8 cellular contexts compared by ENCODE assay signal in the genomic region with DNA sequence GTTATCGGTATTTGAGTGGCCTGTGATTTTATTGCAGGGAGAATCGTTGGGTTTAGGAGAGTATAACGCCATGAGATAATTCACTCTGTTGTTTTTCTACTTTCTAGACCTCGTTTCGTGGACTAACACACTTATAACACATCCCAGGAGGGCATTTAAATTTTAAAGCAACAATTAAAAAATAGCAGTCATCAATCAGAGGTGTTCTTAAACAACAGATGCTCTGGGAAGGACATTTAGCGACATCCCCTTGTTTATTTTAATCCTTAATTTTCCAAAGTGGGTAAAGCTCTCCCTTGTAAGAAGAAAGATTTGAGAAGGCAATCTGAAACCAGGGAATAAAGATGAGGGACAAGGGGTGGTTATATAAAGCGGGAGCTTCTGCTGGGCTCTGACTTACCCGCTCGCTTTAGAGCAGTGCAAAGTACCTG. TPM values are rescaled to one million over a fixed set of nuclear protein-coding genes. Genes with fewer than 3 reads are reported as not detected.
A peak's percentile ranks its signal among the peaks of the same experiment; 100 is the strongest.
DNase-seq lines count a peak whose midpoint lies in the region; ATAC-seq, FAIRE-seq and TF ChIP-seq lines count a peak whose summit lies in the region.

No MANE protein-coding gene starts in this region.

- H3K4me3 Mint-ChIP-seq in CD8-positive, alpha-beta memory T cell, result no peak overlapping the region

- no peak for TF ChIP-seq CTCF in breast epithelium (IDR thresholded peaks at IDR 0.05)
- no peak for TF ChIP-seq CTCF in keratinocyte (optimal IDR thresholded peaks at IDR 0.05 in 1 of 3, IDR thresholded peaks at IDR 0.05 in 1 of 3, conservative IDR thresholded peaks at IDR 0.05 in 1 of 3; ENCODE audit: extremely low read depth in 1 of 3, insufficient read depth in 2 of 3, low read length in 3 of 3)
- no peak for TF ChIP-seq CTCF in smooth muscle cell (IDR thresholded peaks at IDR 0.05; ENCODE audit: borderline replicate concordance, insufficient read depth, poor library complexity, severe bottlenecking)

- DNase-seq in breast epithelium (ENCODE audit: low spot score in 2 of 2) (no peak), keratinocyte (ENCODE audit: low read depth, low spot score) (no peak), smooth muscle cell (lab: John Stamatoyannopoulos, UW; ENCODE audit: unreplicated experiment) (no peak), 8988T (no peak), SW 1271 (lab: John Stamatoyannopoulos, UW) (no peak)
- DNase-seq in CD8-positive, alpha-beta memory T cell, result no peak

- H3K27me3 ChIP-seq in HUES64 (ENCODE audit: insufficient read depth, low read length) (no peaks in the 10 kb centered on the region), breast epithelium (no peaks in the 10 kb centered on the region), keratinocyte (ENCODE audit: control insufficient read depth, extremely low read depth, insufficient read depth, low read length) (no peaks in the 10 kb centered on the region), smooth muscle cell (ENCODE audit: low read depth) (no peaks in the 10 kb centered on the region)
- no peaks in the 10 kb centered on the region for H3K27me3 ChIP-seq in CD8-positive, alpha-beta memory T cell (ENCODE audit: insufficient read depth, low read length, poor library complexity, severe bottlenecking)

- no peak overlapping the region for H3K27ac Mint-ChIP-seq in CD8-positive, alpha-beta memory T cell

- H3F3A ChIP-seq in smooth muscle cell (ENCODE audit: low read depth), result peaks cover 9% of the 10 kb centered on the region

- WGBS in HUES64, result 30% methylated on average over 6 of the region's 9 CpGs
- WGBS in smooth muscle cell (ENCODE audit: low lambda C conversion rate), result 36% methylated on average over 9 of the region's 9 CpGs

- H3K36me3 ChIP-seq in HUES64 (ENCODE audit: insufficient read depth, low read length) (peaks cover 22% of the 10 kb centered on the region), breast epithelium (no peaks in the 10 kb centered on the region), keratinocyte (ENCODE audit: control insufficient read depth in 2 of 2, extremely low read depth in 1 of 2, insufficient read depth in 2 of 2, low read length in 2 of 2) (no peaks in the 10 kb centered on the region), smooth muscle cell (ENCODE audit: low read depth) (no peaks in the 10 kb centered on the region)
- no peaks in the 10 kb centered on the region for H3K36me3 ChIP-seq in CD8-positive, alpha-beta memory T cell (ENCODE audit: insufficient read depth, low read length)

- H3K9me1 ChIP-seq in keratinocyte (ENCODE audit: control insufficient read depth, extremely low read depth, insufficient read depth, low read length), result no peaks in the 10 kb centered on the region

- H3K27me3 Mint-ChIP-seq in CD8-positive, alpha-beta memory T cell, result peaks cover 15 to 18% of the 10 kb centered on the region in 2 donors

- H2AFZ ChIP-seq in keratinocyte (ENCODE audit: control insufficient read depth, low read length) (peak overlapping the region; percentile 7), smooth muscle cell (ENCODE audit: low read depth) (peak overlapping the region; percentile 19)

- peaks cover 0 to 5% (median 2%) of the 10 kb centered on the region in 5 donors for H3K9me3 Mint-ChIP-seq in CD8-positive, alpha-beta memory T cell

- dilution Hi-C loops in keratinocyte (cut with MboI; ENCODE audit: extremely low pct_ligation_motif_present, low sequenced_read_pairs), result no loop called here

- H3K9ac ChIP-seq in HUES64 (ENCODE audit: low read depth, low read length) (no peak overlapping the region), keratinocyte (ENCODE audit: control insufficient read depth, extremely low read depth, insufficient read depth, low read length) (no peak overlapping the region), smooth muscle cell (ENCODE audit: low read depth) (peak overlapping the region; percentile 15)

- no peaks in the 10 kb centered on the region for H3K36me3 Mint-ChIP-seq in CD8-positive, alpha-beta memory T cell

- H3K27ac ChIP-seq in HUES64 (ENCODE audit: low read depth, low read length) (no peak overlapping the region), breast epithelium (peak overlapping the region; percentile 48 to 74), keratinocyte (ENCODE audit: control insufficient read depth, insufficient read depth, low read length) (no peak overlapping the region), smooth muscle cell (ENCODE audit: low read depth) (no peak overlapping the region)
- H3K27ac ChIP-seq in CD8-positive, alpha-beta memory T cell (ENCODE audit: low read depth, low read length), result no peak overlapping the region

- POLR2A ChIA-PET in CD8-positive, alpha-beta memory T cell (lab: Charles Lee), result no interaction called here

- CTCF ChIA-PET in CD8-positive, alpha-beta memory T cell (lab: Charles Lee), result no interaction called here

- H3K4me1 Mint-ChIP-seq in CD8-positive, alpha-beta memory T cell, result peaks cover 2 to 7% (median 6%) of the 10 kb centered on the region in 3 donors

- intact Hi-C loops in breast epithelium (cut with DNase I; ENCODE audit: low total_unique reads), result no loop called here

- no peak for FAIRE-seq in keratinocyte (lab: Jason Lieb, UNC)

- no peak for ATAC-seq in GM19467 (IDR thresholded peaks at IDR 0.05; ENCODE audit: unreplicated experiment)

- H3K9me3 ChIP-seq in HUES64 (ENCODE audit: insufficient read depth, low read depth, low read length) (no peaks in the 10 kb centered on the region), breast epithelium (no peaks in the 10 kb centered on the region), keratinocyte (ENCODE audit: control insufficient read depth, low read depth, low read length) (no peaks in the 10 kb centered on the region), smooth muscle cell (replicated peaks; ENCODE audit: low read depth) (no peaks in the 10 kb centered on the region)
- H3K9me3 ChIP-seq in CD8-positive, alpha-beta memory T cell (ENCODE audit: low read length), result no peaks in the 10 kb centered on the region

- H3K4me3 ChIP-seq in HUES64 (ENCODE audit: low read length), result peak overlapping the region; percentile 94
- H3K4me3 ChIP-seq in breast epithelium, result peak overlapping the region; percentile 56 to 90 (median 79)
- peak overlapping the region in 1 of 3 experiments; percentile 16 for H3K4me3 ChIP-seq in keratinocyte (ENCODE audit: control insufficient read depth in 2 of 3, extremely low read depth in 1 of 3, insufficient read depth in 2 of 3, low read depth in 1 of 3, low read length in 3 of 3)
- H3K4me3 ChIP-seq in smooth muscle cell, result peak overlapping the region; percentile 71
- H3K4me3 ChIP-seq in CD8-positive, alpha-beta memory T cell (ENCODE audit: low read length), result no peak overlapping the region

- H4K20me1 ChIP-seq in keratinocyte (ENCODE audit: control insufficient read depth, extremely low read depth, insufficient read depth, low read length), result no peaks in the 10 kb centered on the region
- H4K20me1 ChIP-seq in smooth muscle cell (ENCODE audit: low read depth), result no peaks in the 10 kb centered on the region

- TF ChIP-seq POLR2A in breast epithelium (IDR thresholded peaks at IDR 0.05), result no peak

- peak overlapping the region; percentile 23 for H3K4me2 ChIP-seq in keratinocyte (ENCODE audit: control insufficient read depth, extremely low read depth, insufficient read depth, low read depth, low read length)
- H3K4me2 ChIP-seq in smooth muscle cell, result peak overlapping the region; percentile 94

- H3K79me2 ChIP-seq in keratinocyte (ENCODE audit: control insufficient read depth, insufficient read depth, low read length) (no peaks in the 10 kb centered on the region), smooth muscle cell (ENCODE audit: low read depth) (peaks cover 88% of the 10 kb centered on the region)

- H3K4me1 ChIP-seq in HUES64 (ENCODE audit: insufficient read depth, low read length) (peaks cover 72% of the 10 kb centered on the region), breast epithelium (peaks cover 0 to 8% of the 10 kb centered on the region in 2 donors), keratinocyte (ENCODE audit: control insufficient read depth, extremely low read depth, insufficient read depth, low read length) (peaks cover 4% of the 10 kb centered on the region), smooth muscle cell (ENCODE audit: low read depth) (peaks cover 40% of the 10 kb centered on the region)
- H3K4me1 ChIP-seq in CD8-positive, alpha-beta memory T cell (ENCODE audit: insufficient read depth, low read length), result peaks cover 3% of the 10 kb centered on the region

RNA-seq across cellular contexts. Expression of gene PBX1, which starts 4.9 kb away (rescaled TPM):
- 71.8 TPM for polyA plus RNA-seq in HUES64 (2013, experiment 1 of 2)
- polyA plus RNA-seq in HUES64 (2013, experiment 2 of 2), result 70.9 TPM
- total RNA-seq in breast epithelium, result 100 to 1,000 TPM in 1 of 3 donors, 10 to 100 TPM in 2; 64.5 to 126 (median 95.4) TPM
- polyA plus RNA-seq in keratinocyte, result 1.3 to 3.5 TPM (median 2.2 TPM) in 3 replicates
- 0.91 TPM for polyA plus RNA-seq in keratinocyte (2011; ENCODE audit: low read depth)
- polyA plus RNA-seq in keratinocyte (2011; cell fraction: cytosol; rRNA removed), result 1.9 and 2.1 TPM in 2 replicates
- 1.5 and 2.4 TPM in 2 replicates for polyA plus RNA-seq in keratinocyte (2011; cell fraction: nucleus; rRNA removed)
- polyA plus RNA-seq in keratinocyte (2012; ENCODE audit: low replicate concordance), result 0.97 and 1.7 TPM in 2 replicates
- polyA minus RNA-seq in keratinocyte, result 2.0 to 3.8 TPM (median 3.1 TPM) in 3 replicates
- polyA minus RNA-seq in keratinocyte (2011; cell fraction: cytosol; rRNA and poly(A)+ RNA removed), result 0.77 TPM
- 2.4 and 8.2 TPM in 2 replicates for polyA minus RNA-seq in keratinocyte (2011; cell fraction: nucleus; rRNA and poly(A)+ RNA removed)
- 53.4 and 70.8 TPM in 2 replicates for total RNA-seq in smooth muscle cell
- 8.1 and 16.1 TPM in 2 replicates for polyA plus RNA-seq in smooth muscle cell
- total RNA-seq in CD8-positive, alpha-beta memory T cell, result under 1 TPM; 0.13 to 0.16 TPM
- polyA plus RNA-seq in CD8-positive, alpha-beta memory T cell, result 0.05 TPM

Comparison
In these comparisons a context has a peak if more than half of its experiments do, and no peak if none do; other contexts are left out.
1. H3K27ac ChIP-seq: peak in breast epithelium (2 of 2); none in HUES64 (single experiment), keratinocyte (single experiment), smooth muscle cell (single experiment) and CD8-positive, alpha-beta memory T cell (single experiment).
2. RNA of gene PBX1, which starts 4.9 kb away (total RNA-seq): 64.5 to 126 TPM in breast epithelium and 53.4 to 70.8 TPM in smooth muscle cell; 0.13 to 0.16 TPM in CD8-positive, alpha-beta memory T cell; every median in the first group is over 10 times any median in the second.